Comparison of ENCODE assay signal across 8 cellular contexts in genomic region chr2:127388423-127389164, GRCh38. TPM values are rescaled to one million over a fixed set of nuclear protein-coding genes. Genes with fewer than 3 reads are reported as not detected.
DNase-seq lines count a peak whose midpoint lies in the region; ATAC-seq, FAIRE-seq and TF ChIP-seq lines count a peak whose summit lies in the region.

No MANE protein-coding gene starts in this region.

- H3K27ac ChIP-seq in C4-2B (peak overlapping the region; percentile 94), K562 (ENCODE audit: extremely low read depth, low read depth, low read length) (peak overlapping the region; percentile 82)

- CTCF ChIA-PET in K562 (lab: Yijun Ruan, JAX; ENCODE audit: low intra/inter-chr PET ratio) = no interaction called here

- peaks cover 35% of the 10 kb centered on the region for H3K79me2 ChIP-seq in K562 (ENCODE audit: control insufficient read depth, insufficient read depth, low read length)

- ATAC-seq in GM21360 (IDR thresholded peaks at IDR 0.05; ENCODE audit: unreplicated experiment) (peak; percentile 6), K562 (0 out of 3 replicates have a peak, but pooled peaks have one; percentile 3)

- in situ Hi-C loops in K562 (cut with MboI) = no loop called here

- no peak for FAIRE-seq in K562 (lab: Jason Lieb, UNC)

- H3K4me2 ChIP-seq in K562 (ENCODE audit: insufficient read depth, low read length) = peak overlapping the region; percentile 85

- TF ChIP-seq CTCF in C4-2B (conservative IDR thresholded peaks at IDR 0.05) (no peak), K562 (IDR thresholded peaks at IDR 0.05 in 2 of 3, conservative IDR thresholded peaks at IDR 0.05 in 1 of 3; ENCODE audit: insufficient read depth in 2 of 3, low read depth in 1 of 3, low read length in 3 of 3) (no peak)

- peak overlapping the region; percentile 72 for H3K4me3 ChIP-seq in Jurkat, Clone E6-1 (ENCODE audit: low read length)
- peak overlapping the region; percentile 87 for H3K4me3 ChIP-seq in K562

- TF ChIP-seq RAD21 in K562 (CRISPR knock-in tag; conservative IDR thresholded peaks at IDR 0.05 in 1 of 2, IDR thresholded peaks at IDR 0.05 in 1 of 2) = no peak

- H3K36me3 ChIP-seq in K562 (ENCODE audit: control insufficient read depth, insufficient read depth, low read length) = no peaks in the 10 kb centered on the region; the same call in 2 of the 3 replicates

- intact Hi-C loops in K562 (cut with micrococcal nuclease) = no loop called here

- TF ChIP-seq EP300 in K562 (IDR thresholded peaks at IDR 0.05; ENCODE audit: low read length) = no peak

- no peak for DNase-seq in Jurkat, Clone E6-1 (ENCODE audit: low read depth, low spot score)
- DNase-seq in K562 (ENCODE audit: extremely low read depth in 1 of 4, low spot score in 3 of 4) (peak in 1 of 4 experiments; percentile 32), middle frontal gyrus (ENCODE audit: extremely low spot score, low spot score) (peak; percentile 23), DMS79 (lab: John Stamatoyannopoulos, UW) (no peak), NCI-H2081 (lab: John Stamatoyannopoulos, UW) (no peak)
- no peak for DNase-seq in NK-92 treated with Interleukin-12 subunit alpha and Interleukin-12 subunit beta, amount 100 ng/mL, for 24 hours (lab: John Stamatoyannopoulos, UW)

- peaks cover 20 to 42% of the 10 kb centered on the region in 2 experiments; a peak in 4 of 5 replicates for H3K4me1 ChIP-seq in K562 (replicated peaks in 1 of 2; ENCODE audit: control insufficient read depth in 2 of 2, insufficient read depth in 2 of 2, low read length in 2 of 2)

- no peaks in the 10 kb centered on the region for H3K9me1 ChIP-seq in K562 (ENCODE audit: control insufficient read depth, insufficient read depth, low read length)

- TSS peak; percentile 85 for BruUV-seq in K562 (replicated peaks; lab: Mats Ljungman, UMichigan)

- peak overlapping the region; percentile 78 to 94 for H3K9ac ChIP-seq in K562 (ENCODE audit: insufficient read depth in 1 of 2, low read depth in 2 of 2, low read length in 2 of 2)

- no peaks in the 10 kb centered on the region for H3K9me3 ChIP-seq in K562 (replicated peaks; ENCODE audit: control insufficient read depth, insufficient read depth, low read depth, low read length)

- peaks cover 3% of the 10 kb centered on the region; the same call in 1 of the 2 replicates for H4K20me1 ChIP-seq in K562 (replicated peaks; ENCODE audit: control insufficient read depth, insufficient read depth, low read length)

- 29% methylated on average over 8 of the region's 8 CpGs for WGBS in K562 (ENCODE audit: insufficient coverage, low coverage, missing lambda C conversion rate)

- TF ChIP-seq POLR2A in K562 (conservative IDR thresholded peaks at IDR 0.05) = no peak

- POLR2A ChIA-PET in K562 (lab: Yijun Ruan, JAX) = interaction anchor here (0.7 to 1.4 kb wide), 8 partner anchors 9 to 92 kb away, joined by 3 to 6 read pairs (median 4); no protein-coding TSS in a partner anchor

- H3K27me3 ChIP-seq in K562 (ENCODE audit: control insufficient read depth in 2 of 2, insufficient read depth in 2 of 2, low read length in 2 of 2) = no peaks in the 10 kb centered on the region; a peak in 1 of 5 replicates

- H2AFZ ChIP-seq in K562 (ENCODE audit: low read depth, low read length) = peak overlapping the region; percentile 99

TF ChIP-seq in K562, 482 proteins besides CTCF, POLR2A, EP300 and RAD21 (continues in another document):
- TF ChIP-seq CC2D1A (IDR thresholded peaks at IDR 0.05) = no peak
- no peak for TF ChIP-seq ZNF407 (IDR thresholded peaks at IDR 0.05; ENCODE audit: low read depth)
- TF ChIP-seq ZNF561 (CRISPR knock-in tag; conservative IDR thresholded peaks at IDR 0.05) = no peak

RNA-seq across cellular contexts. Expression of gene MAP3K2, which starts 0.8 kb away (rescaled TPM):
- polyA plus RNA-seq in Jurkat, Clone E6-1 (2012; ENCODE audit: insufficient read depth, insufficient read length) = 4.1 TPM
- total RNA-seq in K562 (2011; cell fraction: chromatin; rRNA removed; ENCODE audit: low replicate concordance) = 11.9 and 21.7 TPM in 2 replicates
- 4.2 and 6.8 TPM in 2 replicates for total RNA-seq in K562 (2011; cell fraction: nucleolus; rRNA removed)
- total RNA-seq in K562 (2011; cell fraction: nucleoplasm; rRNA removed) = 7.3 and 14.1 TPM in 2 replicates
- total RNA-seq in K562 (2014; rRNA removed) = 7.1 and 12.1 TPM in 2 replicates
- 9.0 and 10.0 TPM in 2 replicates for total RNA-seq in K562 (2014; rRNA removed; fragmentation: Illumina TruSeq; extraction: Trizol)
- 8.3 TPM in 2 replicates for total RNA-seq in K562 (2015; rRNA removed; fragmentation: Illumina TruSeq; extraction: Trizol)
- total RNA-seq in K562 (2021) = 14.2 and 15.5 TPM in 2 replicates
- 5.4 and 5.7 TPM in 2 replicates for polyA plus RNA-seq in K562 (2011; rRNA removed)
- 1.9 and 2.8 TPM in 2 replicates for polyA plus RNA-seq in K562 (2011; cell fraction: cytosol; rRNA removed)
- polyA plus RNA-seq in K562 (2011; cell fraction: nucleus; rRNA removed) = 11.4 and 11.5 TPM in 2 replicates
- polyA plus RNA-seq in K562 (2012) = 3.4 and 3.5 TPM in 2 replicates
- 5.0 and 5.3 TPM in 2 replicates for polyA plus RNA-seq in K562 (2014; fragmentation: Illumina TruSeq; extraction: Trizol)
- polyA plus RNA-seq in K562 (2014; fragmentation: Nextera tagmentation; extraction: Ambion mirVana) = 1 to 10 TPM; 1.2 to 2.6 TPM
- polyA plus RNA-seq in K562 (2014; rRNA removed) = 4.8 and 4.9 TPM in 2 replicates
- 15.4 and 22.1 TPM in 2 replicates for polyA minus RNA-seq in K562 (2011; rRNA and poly(A)+ RNA removed)
- 8.7 and 10.0 TPM in 2 replicates for polyA minus RNA-seq in K562 (2011; cell fraction: cytosol; rRNA and poly(A)+ RNA removed)
- polyA minus RNA-seq in K562 (2011; cell fraction: nucleus; rRNA and poly(A)+ RNA removed) = 8.6 and 14.6 TPM in 2 replicates

RNA-seq across cellular contexts. Expression of gene PROC, which starts 29.6 kb away (rescaled TPM):
- polyA plus RNA-seq in Jurkat, Clone E6-1 (2012; ENCODE audit: insufficient read depth, insufficient read length) = 0.92 TPM
- total RNA-seq in K562 (2011; cell fraction: chromatin; rRNA removed; ENCODE audit: low replicate concordance) = not detected in 2 replicates
- total RNA-seq in K562 (2011; cell fraction: nucleolus; rRNA removed) = not detected in 2 replicates
- total RNA-seq in K562 (2011; cell fraction: nucleoplasm; rRNA removed) = not detected in 2 replicates
- not detected in 2 replicates for total RNA-seq in K562 (2014; rRNA removed)
- not detected in 2 replicates for total RNA-seq in K562 (2014; rRNA removed; fragmentation: Illumina TruSeq; extraction: Trizol)
- total RNA-seq in K562 (2015; rRNA removed; fragmentation: Illumina TruSeq; extraction: Trizol) = not detected in 2 replicates
- not detected in 2 replicates for total RNA-seq in K562 (2021)
- polyA plus RNA-seq in K562 (2011; rRNA removed) = not detected in 2 replicates
- polyA plus RNA-seq in K562 (2011; cell fraction: cytosol; rRNA removed) = not detected in 2 replicates
- polyA plus RNA-seq in K562 (2011; cell fraction: nucleus; rRNA removed) = not detected in 2 replicates
- 0.14 and 0.25 TPM in 2 replicates for polyA plus RNA-seq in K562 (2012)
- not detected in 2 replicates for polyA plus RNA-seq in K562 (2014; fragmentation: Illumina TruSeq; extraction: Trizol)
- not detected for polyA plus RNA-seq in K562 (2014; fragmentation: Nextera tagmentation; extraction: Ambion mirVana)
- polyA plus RNA-seq in K562 (2014; rRNA removed) = not detected in 2 replicates
- polyA minus RNA-seq in K562 (2011; rRNA and poly(A)+ RNA removed) = not detected in 2 replicates
- polyA minus RNA-seq in K562 (2011; cell fraction: cytosol; rRNA and poly(A)+ RNA removed) = not detected in 2 replicates
- not detected in 2 replicates for polyA minus RNA-seq in K562 (2011; cell fraction: nucleus; rRNA and poly(A)+ RNA removed)
